ENCODE assay signal across 20 cellular contexts in genomic region chr5:68405784-68406183, GRCh38.
"Had no signal": no experiment of that assay in that cellular context is flagged by ENCODE, and none has a peak within 500 bp of the region (broad histone marks: within the 10 kb centered on the region; RNA-seq: fewer than 3 reads in every experiment).

No MANE protein-coding gene starts in this region.

- H3K4me1 ChIP-seq: sigmoid colon had no signal

- H3K36me3 ChIP-seq: lower lobe of right lung, sigmoid colon, stomach, suprapubic skin, tibial nerve had no signal

- H3K27me3 ChIP-seq: sigmoid colon, stomach, suprapubic skin, tibial nerve had no signal

- H3K27me3 Mint-ChIP-seq: activated naive CD4-positive, alpha-beta T cell treated with anti-CD3 and anti-CD28 coated beads, Interleukin-2, amount 10 ng/mL, durations not matched to agents 7 days and 5 days; naive B cell; progenitor cell of endocrine pancreas; stimulated activated memory B cell treated with anti-CD40 and anti-IgM and Interleukin-4, amounts not matched to agents 10 μg/mL and 1 μg/mL and 100 μg/mL, for 72 hours had no signal

- H3K27ac ChIP-seq: lower lobe of right lung, sigmoid colon, suprapubic skin, tibial nerve had no signal

- H3K4me3 ChIP-seq: lower lobe of right lung, mucosa of descending colon, sigmoid colon, smooth muscle cell, stomach, suprapubic skin, tibial nerve had no signal

- ATAC-seq: stimulated activated memory B cell treated with anti-CD40 and anti-IgM and Interleukin-4, amounts not matched to agents 10 μg/mL and 1 μg/mL and 100 μg/mL, for 72 hours had no signal

- H3K36me3 Mint-ChIP-seq: activated naive CD4-positive, alpha-beta T cell treated with anti-CD3 and anti-CD28 coated beads, Interleukin-2, amount 10 ng/mL, durations not matched to agents 7 days and 5 days; brain; naive B cell; stimulated activated memory B cell treated with anti-CD40 and anti-IgM and Interleukin-4, amounts not matched to agents 10 μg/mL and 1 μg/mL and 100 μg/mL, for 72 hours had no signal

- H3K9me3 ChIP-seq: lower lobe of right lung, mucosa of descending colon, sigmoid colon, stomach, suprapubic skin, tibial nerve had no signal

- H3K27ac Mint-ChIP-seq: progenitor cell of endocrine pancreas had no signal

- DNase-seq: activated CD4-positive, alpha-beta memory T cell treated with anti-CD3 and anti-CD28 coated beads, Interleukin-2, amount 10 ng/mL, durations not matched to agents 7 days and 5 days; activated CD4-positive, alpha-beta T cell treated with anti-CD3 and anti-CD28 coated beads for 48 hours; activated CD4-positive, CD25-positive, alpha-beta regulatory T cell; activated effector memory CD4-positive, alpha-beta T cell treated with Interleukin-2 at 50 U/mL for 16 hours; activated naive CD4-positive, alpha-beta T cell treated with anti-CD3 and anti-CD28 coated beads, Interleukin-2, amount 10 ng/mL, durations not matched to agents 7 days and 5 days; activated T-cell treated with anti-CD3 and anti-CD28 coated beads, Interleukin-2, amount 50 U/mL, for 4 hours; aorta; effector memory CD4-positive, alpha-beta T cell; foreskin melanocyte; lower lobe of right lung; naive B cell; sigmoid colon; stomach had no signal

- H3K9me3 Mint-ChIP-seq: activated naive CD4-positive, alpha-beta T cell treated with anti-CD3 and anti-CD28 coated beads, Interleukin-2, amount 10 ng/mL, durations not matched to agents 7 days and 5 days; activated T-cell treated with anti-CD3 and anti-CD28 coated beads, Interleukin-2, amount 50 U/mL, for 4 hours; naive B cell; stimulated activated memory B cell treated with anti-CD40 and anti-IgM and Interleukin-4, amounts not matched to agents 10 μg/mL and 1 μg/mL and 100 μg/mL, for 72 hours had no signal

- H3K4me2 ChIP-seq: smooth muscle cell had no signal

- H3K4me3 Mint-ChIP-seq: activated CD4-positive, alpha-beta memory T cell treated with anti-CD3 and anti-CD28 coated beads, Interleukin-2, amount 10 ng/mL, durations not matched to agents 7 days and 5 days; activated naive CD4-positive, alpha-beta T cell treated with anti-CD3 and anti-CD28 coated beads, Interleukin-2, amount 10 ng/mL, durations not matched to agents 7 days and 5 days; activated T-cell treated with anti-CD3 and anti-CD28 coated beads, Interleukin-2, amount 50 U/mL, for 4 hours; brain; stimulated activated memory B cell treated with anti-CD40 and anti-IgM and Interleukin-4, amounts not matched to agents 10 μg/mL and 1 μg/mL and 100 μg/mL, for 72 hours had no signal
